Comparison of ENCODE assay signal across 15 cellular contexts in genomic region chr7:111424768-111425167, GRCh38.
DNase-seq lines count a peak whose midpoint lies in the region; ATAC-seq lines count a peak whose summit lies in the region.
"Had no signal": no experiment of that assay in that cellular context is flagged by ENCODE, and none has a peak within 500 bp of the region (broad histone marks: within the 10 kb centered on the region; RNA-seq: fewer than 3 reads in every experiment).

No MANE protein-coding gene starts in this region.

- peak; percentile 69 for DNase-seq in EL
- peak; percentile 13 for DNase-seq in LoVo (ENCODE audit: low spot score)
- peak; percentile 35 for DNase-seq in dedifferentiated amniotic fluid mesenchymal stem cell (ENCODE audit: extremely low spot score)
- DNase-seq in myocyte (ENCODE audit: low read depth), result peak; percentile 35
- DNase-seq in activated CD4-positive, alpha-beta T cell treated with anti-CD3 and anti-CD28 coated beads for 1 hour, result no peak
- DNase-seq in HT-29 (ENCODE audit: low spot score), result no peak
- DNase-seq in NCI-H2227 treated with DMSO at 0.1 percent for 48 hours (lab: John Stamatoyannopoulos, UW), result no peak
- DNase-seq: activated CD4-positive, alpha-beta memory T cell treated with anti-CD3 and anti-CD28 coated beads, Interleukin-2, amount 10 ng/mL, durations not matched to agents 7 days and 5 days; activated gamma-delta T cell treated with Interleukin-2 at 50 U/mL for 16 hours; caudate nucleus; CD4-positive, CD25-positive, alpha-beta regulatory T cell; mucosa of descending colon; retina; T-helper 9 cell had no signal

- no peak for ATAC-seq in GM21381 (IDR thresholded peaks at IDR 0.05; ENCODE audit: unreplicated experiment)
- ATAC-seq: mucosa of descending colon had no signal

Comparison
In these comparisons a context has a peak if more than half of its experiments do, and no peak if none do; other contexts are left out.
1. DNase-seq: peak in EL (single experiment), LoVo (single experiment), dedifferentiated amniotic fluid mesenchymal stem cell (single experiment) and myocyte (single experiment); none in activated CD4-positive, alpha-beta T cell treated with anti-CD3 and anti-CD28 coated beads for 1 hour (single experiment), HT-29 (single experiment) and NCI-H2227 treated with DMSO at 0.1 percent for 48 hours (single experiment).